ENCODE assay signal across 33 cellular contexts in genomic region chr17:72860778-72861177, GRCh38.
"Had no signal": no experiment of that assay in that cellular context is flagged by ENCODE, and none has a peak within 500 bp of the region (broad histone marks: within the 10 kb centered on the region; RNA-seq: fewer than 3 reads in every experiment).

No MANE protein-coding gene starts in this region.

- H3K27me3 ChIP-seq: SJCRH30 had no signal

- H2AFZ ChIP-seq: PC-9 had no signal

- H3K9ac ChIP-seq: KMS-11 had no signal

- H3K4me2 ChIP-seq: KMS-11, PC-9 had no signal

- H3K27ac ChIP-seq: KMS-11, PC-9, RWPE1, SJCRH30, SK-N-MC had no signal

- DNase-seq: Karpas-422, KBM-7, MM.1S, MV-4-11, NCI-H1092, NCI-H1105, NCI-H1417 treated with DMSO at 0.1 percent for 48 hours, NCI-H1436 treated with DMSO at 0.1 percent for 48 hours, NCI-H1694, NCI-H187, NCI-H1930, NCI-H2029 treated with DMSO at 0.1 percent for 48 hours, NCI-H2081 treated with DMSO at 0.1 percent for 48 hours, NCI-H2107, NCI-H2171, NCI-H226, NCI-H446 treated with DMSO at 0.1 percent for 48 hours, NCI-H510A, NCI-H524, NCI-H526, NCI-H69, NCI-H748 treated with DMSO at 0.1 percent for 48 hours, NCI-H82, PC-9, SHP77, SIG-M5, SJCRH30 had no signal

- H3K9me3 ChIP-seq: SJCRH30 had no signal

- H3K4me1 ChIP-seq: SJCRH30 had no signal

- H3K4me3 ChIP-seq: PC-9, SJCRH30, SK-N-MC had no signal

- H3K36me3 ChIP-seq: SJCRH30 had no signal

- ATAC-seq: Panc1, Right ventricle myocardium inferior, SK-N-SH treated with all-trans-retinoic acid at 6 μM for 48 hours had no signal
